ENCODE assay signal across 8 cellular contexts in the genomic region with DNA sequence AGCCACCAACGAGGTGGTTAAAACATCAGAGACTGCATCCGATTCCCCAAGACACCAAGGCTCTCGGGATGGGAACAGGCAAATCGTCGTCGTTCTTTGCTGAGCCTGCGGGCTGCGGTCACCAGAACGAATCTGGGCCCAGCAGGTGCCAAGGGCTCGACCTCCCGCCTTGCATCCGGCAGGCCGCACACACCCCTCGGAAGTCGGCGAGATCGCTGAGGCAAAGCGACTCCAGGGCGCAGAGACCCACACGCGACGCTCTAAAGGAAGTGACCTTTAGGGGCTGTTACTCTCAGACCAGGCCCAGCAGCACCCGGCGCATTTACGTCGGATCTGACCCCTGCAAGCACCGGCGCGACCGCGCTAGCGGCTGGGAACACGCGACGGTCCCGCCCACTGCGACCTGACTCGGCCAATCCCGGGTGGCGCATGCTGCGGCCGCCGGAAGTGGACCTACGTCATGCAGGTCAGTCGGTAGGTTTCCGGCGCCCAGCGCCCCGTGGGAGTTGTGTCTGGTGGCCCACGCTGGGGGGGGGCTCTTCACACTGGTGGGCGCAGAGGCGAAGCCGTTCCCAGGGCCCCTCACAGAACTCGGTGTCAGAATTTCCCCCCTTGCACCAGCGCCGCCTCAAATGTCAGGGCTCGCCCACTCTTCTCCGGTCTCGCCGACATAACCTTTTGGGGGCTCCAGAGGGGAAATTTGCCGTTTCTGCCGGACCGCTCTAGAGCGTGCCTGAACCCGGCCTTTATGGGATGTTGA. TPM values are rescaled to one million over a fixed set of nuclear protein-coding genes. Genes with fewer than 3 reads are reported as not detected.
A peak's percentile ranks its signal among the peaks of the same experiment; 100 is the strongest.
DNase-seq lines count a peak whose midpoint lies in the region; ATAC-seq and TF ChIP-seq lines count a peak whose summit lies in the region.

No MANE protein-coding gene starts in this region.

- H3K27me3 Mint-ChIP-seq in activated T-helper 1 cell treated with anti-CD3 and anti-CD28 coated beads, Interleukin-12 subunit alpha, Interleukin-12 subunit beta, Interleukin-2, Interleukin-4 antibody, amounts not matched to agents 30 ng/mL and 10 ng/mL and 1 ng/mL, durations not matched to agents 14 hours and 24 hours and 36 hours (ENCODE audit: insufficient read depth): peaks cover 2% of the 10 kb centered on the region
- H3K27me3 Mint-ChIP-seq in neural progenitor cell (ENCODE audit: insufficient read depth, low read depth): peaks cover 7% of the 10 kb centered on the region

- no peaks in the 10 kb centered on the region for H3K27me3 ChIP-seq in PC-9 (ENCODE audit: insufficient read depth, low read depth)
- H3K27me3 ChIP-seq in fibroblast of lung (ENCODE audit: control insufficient read depth, insufficient read depth, low read length): no peaks in the 10 kb centered on the region
- H3K27me3 ChIP-seq in neural progenitor cell: no peaks in the 10 kb centered on the region
- H3K27me3 ChIP-seq in subcutaneous abdominal adipose tissue (ENCODE audit: control insufficient read depth in 5 of 5, insufficient read depth in 4 of 5, low read length in 5 of 5): no peaks in the 10 kb centered on the region

- peak overlapping the region; percentile 96 for H3K4me2 ChIP-seq in PC-9
- peak overlapping the region; percentile 69 for H3K4me2 ChIP-seq in fibroblast of lung (ENCODE audit: extremely low read depth, insufficient read depth, low read length)
- no peak overlapping the region for H3K4me2 ChIP-seq in neural progenitor cell

- H3F3A ChIP-seq in PC-9 (ENCODE audit: insufficient read depth, low read depth): peaks cover 22% of the 10 kb centered on the region
- H3F3A ChIP-seq in neural progenitor cell (ENCODE audit: low read depth): no peaks in the 10 kb centered on the region

- H3K27ac Mint-ChIP-seq in activated T-helper 1 cell treated with anti-CD3 and anti-CD28 coated beads, Interleukin-12 subunit alpha, Interleukin-12 subunit beta, Interleukin-2, Interleukin-4 antibody, amounts not matched to agents 30 ng/mL and 10 ng/mL and 1 ng/mL, durations not matched to agents 14 hours and 24 hours and 36 hours: peak overlapping the region; percentile 95
- no peak overlapping the region for H3K27ac Mint-ChIP-seq in neural progenitor cell

- H3K4me1 Mint-ChIP-seq in activated T-helper 1 cell treated with anti-CD3 and anti-CD28 coated beads, Interleukin-12 subunit alpha, Interleukin-12 subunit beta, Interleukin-2, Interleukin-4 antibody, amounts not matched to agents 30 ng/mL and 10 ng/mL and 1 ng/mL, durations not matched to agents 14 hours and 24 hours and 36 hours (ENCODE audit: low read depth): peaks cover 42% of the 10 kb centered on the region
- H3K4me1 Mint-ChIP-seq in neural progenitor cell: no peaks in the 10 kb centered on the region

- no peaks in the 10 kb centered on the region for H3K36me3 ChIP-seq in PC-9 (ENCODE audit: low read depth)
- no peaks in the 10 kb centered on the region for H3K36me3 ChIP-seq in fibroblast of lung (ENCODE audit: control insufficient read depth, insufficient read depth, low read length)
- no peaks in the 10 kb centered on the region for H3K36me3 ChIP-seq in neural progenitor cell
- H3K36me3 ChIP-seq in subcutaneous abdominal adipose tissue (ENCODE audit: control insufficient read depth in 5 of 5, insufficient read depth in 5 of 5, low read length in 5 of 5): no peaks in the 10 kb centered on the region

- H3K4me1 ChIP-seq in PC-9 (replicated peaks; ENCODE audit: insufficient read depth) (no peaks in the 10 kb centered on the region; the same call in 1 of the 2 replicates), fibroblast of lung (ENCODE audit: control insufficient read depth, extremely low read depth, insufficient read depth, low read length) (peaks cover 3% of the 10 kb centered on the region), neural progenitor cell (no peaks in the 10 kb centered on the region), subcutaneous abdominal adipose tissue (ENCODE audit: control insufficient read depth in 5 of 5, insufficient read depth in 5 of 5, low read length in 5 of 5) (peaks cover 0 to 14% (median 11%) of the 10 kb centered on the region in 5 donors)

- H2AFZ ChIP-seq in PC-9 (peak overlapping the region; percentile 90), fibroblast of lung (ENCODE audit: low read length) (peak overlapping the region; percentile 99), neural progenitor cell (replicated peaks) (no peak overlapping the region)

- H3K36me3 Mint-ChIP-seq in activated T-helper 1 cell treated with anti-CD3 and anti-CD28 coated beads, Interleukin-12 subunit alpha, Interleukin-12 subunit beta, Interleukin-2, Interleukin-4 antibody, amounts not matched to agents 30 ng/mL and 10 ng/mL and 1 ng/mL, durations not matched to agents 14 hours and 24 hours and 36 hours (ENCODE audit: low read depth): peaks cover 3% of the 10 kb centered on the region
- H3K36me3 Mint-ChIP-seq in neural progenitor cell: peaks cover 2% of the 10 kb centered on the region

- peak; percentile 89 for ATAC-seq in GM19467 (IDR thresholded peaks at IDR 0.05; ENCODE audit: unreplicated experiment)

- intact Hi-C loops in PC-9 (cut with micrococcal nuclease; ENCODE audit: unreplicated experiment): no loop called here
- intact Hi-C loops in activated T-helper 1 cell treated with anti-CD3 and anti-CD28 coated beads, Interleukin-12 subunit alpha, Interleukin-12 subunit beta, Interleukin-2, Interleukin-4 antibody, amounts not matched to agents 30 ng/mL and 10 ng/mL and 1 ng/mL, durations not matched to agents 14 hours and 24 hours and 36 hours (cut with micrococcal nuclease): no loop called here

- no peaks in the 10 kb centered on the region for H3K9me3 Mint-ChIP-seq in activated T-helper 1 cell treated with anti-CD3 and anti-CD28 coated beads, Interleukin-12 subunit alpha, Interleukin-12 subunit beta, Interleukin-2, Interleukin-4 antibody, amounts not matched to agents 30 ng/mL and 10 ng/mL and 1 ng/mL, durations not matched to agents 14 hours and 24 hours and 36 hours
- H3K9me3 Mint-ChIP-seq in neural progenitor cell: peaks cover 7% of the 10 kb centered on the region

- no TSS peak for BruUV-seq in PC-9 (replicated peaks; lab: Mats Ljungman, UMichigan)

- CTCF ChIA-PET in PC-9 (lab: Charles Lee): no interaction called here

- DNase-seq in COLO668 (lab: John Stamatoyannopoulos, UW; ENCODE audit: unreplicated experiment) (peak; percentile 100), HT-29 (ENCODE audit: low spot score) (peak; percentile 89), PC-9 (peak; percentile 81 to 93), fibroblast of lung (ENCODE audit: low read depth in 2 of 2) (peak; percentile 88 to 91), neural progenitor cell (ENCODE audit: low spot score) (no peak)
- peak; percentile 83 for DNase-seq in activated T-helper 1 cell treated with anti-CD3 and anti-CD28 coated beads, Interleukin-12 subunit alpha, Interleukin-12 subunit beta, Interleukin-2, Interleukin-4 antibody, amounts not matched to agents 30 ng/mL and 10 ng/mL and 1 ng/mL, durations not matched to agents 14 hours and 24 hours and 36 hours (ENCODE audit: low spot score)

- no peaks in the 10 kb centered on the region for H4K20me1 ChIP-seq in PC-9 (ENCODE audit: insufficient read depth)
- H4K20me1 ChIP-seq in fibroblast of lung (ENCODE audit: control insufficient read depth, extremely low read depth, insufficient read depth, low read length): no peaks in the 10 kb centered on the region
- no peaks in the 10 kb centered on the region for H4K20me1 ChIP-seq in neural progenitor cell (ENCODE audit: low read depth)

- H3K27ac ChIP-seq in PC-9 (peak overlapping the region; percentile 81), fibroblast of lung (ENCODE audit: insufficient read depth, low read length) (peak overlapping the region; percentile 79), neural progenitor cell (no peak overlapping the region), subcutaneous abdominal adipose tissue (ENCODE audit: low read depth, low read length) (peak overlapping the region; percentile 91)

- H3K9me2 ChIP-seq in PC-9 (ENCODE audit: insufficient read depth): no peaks in the 10 kb centered on the region

- H3K9ac ChIP-seq in fibroblast of lung (ENCODE audit: insufficient read depth, low read length): peak overlapping the region; percentile 50
- H3K9ac ChIP-seq in neural progenitor cell: no peak overlapping the region
- peak overlapping the region; percentile 66 to 92 (median 88) for H3K9ac ChIP-seq in subcutaneous abdominal adipose tissue (ENCODE audit: low read length in 5 of 5)

- no peaks in the 10 kb centered on the region for H3K9me3 ChIP-seq in PC-9 (ENCODE audit: insufficient read depth, low read depth)
- H3K9me3 ChIP-seq in fibroblast of lung (ENCODE audit: control insufficient read depth, insufficient read depth, low read depth, low read length): no peaks in the 10 kb centered on the region
- no peaks in the 10 kb centered on the region for H3K9me3 ChIP-seq in neural progenitor cell (ENCODE audit: low read depth)
- no peaks in the 10 kb centered on the region for H3K9me3 ChIP-seq in subcutaneous abdominal adipose tissue (ENCODE audit: control insufficient read depth in 5 of 5, low read length in 5 of 5)

- H3K4me3 ChIP-seq in PC-9: peak overlapping the region; percentile 96
- H3K4me3 ChIP-seq in fibroblast of lung (replicated peaks in 1 of 4; ENCODE audit: control extremely low read depth in 1 of 4, insufficient read depth in 1 of 4, low read depth in 3 of 4, low read length in 4 of 4): peak overlapping the region; percentile 55 to 62 (median 58)
- no peak overlapping the region for H3K4me3 ChIP-seq in neural progenitor cell
- H3K4me3 ChIP-seq in subcutaneous abdominal adipose tissue (ENCODE audit: low read depth in 1 of 5, low read length in 5 of 5): peak overlapping the region; percentile 61 to 88 (median 84)

- H3K79me2 ChIP-seq in PC-9 (ENCODE audit: low read depth) (0 out of 2 replicates have a peak, but pooled peaks cover 2% of the 10 kb centered on the region), fibroblast of lung (ENCODE audit: control insufficient read depth, insufficient read depth, low read length) (no peaks in the 10 kb centered on the region), neural progenitor cell (ENCODE audit: low read depth) (no peaks in the 10 kb centered on the region)

- TF ChIP-seq CTCF in PC-9 (conservative IDR thresholded peaks at IDR 0.05) (no peak), fibroblast of lung (conservative IDR thresholded peaks at IDR 0.05 in 1 of 2, IDR thresholded peaks at IDR 0.05 in 1 of 2; ENCODE audit: low read depth in 1 of 2, low read length in 2 of 2) (no peak), neural progenitor cell (IDR thresholded peaks at IDR 0.05) (no peak)

- peak overlapping the region; percentile 89 for H3K4me3 Mint-ChIP-seq in activated T-helper 1 cell treated with anti-CD3 and anti-CD28 coated beads, Interleukin-12 subunit alpha, Interleukin-12 subunit beta, Interleukin-2, Interleukin-4 antibody, amounts not matched to agents 30 ng/mL and 10 ng/mL and 1 ng/mL, durations not matched to agents 14 hours and 24 hours and 36 hours
- peak overlapping the region; percentile 71 for H3K4me3 Mint-ChIP-seq in neural progenitor cell

- POLR2A ChIA-PET in PC-9 (lab: Charles Lee; ENCODE audit: unreplicated experiment): no interaction called here

RNA-seq across cellular contexts. Expression of gene PARK7, which starts 7.5 kb away (rescaled TPM):
- total RNA-seq in HT-29 (2014; rRNA removed; shearing (Covaris generic)): 189 and 198 TPM in 2 replicates
- 242 and 291 TPM in 2 replicates for total RNA-seq in PC-9 (2021)
- 425 and 429 TPM in 2 replicates for total RNA-seq in activated T-helper 1 cell treated with anti-CD3 and anti-CD28 coated beads, Interleukin-12 subunit alpha, Interleukin-12 subunit beta, Interleukin-2, Interleukin-4 antibody, amounts not matched to agents 30 ng/mL and 10 ng/mL and 1 ng/mL, durations not matched to agents 14 hours and 24 hours and 36 hours
- 251 and 264 TPM in 2 replicates for total RNA-seq in fibroblast of lung
- 513 and 651 TPM in 2 replicates for polyA plus RNA-seq in fibroblast of lung
- 461 and 544 TPM in 2 replicates for polyA plus RNA-seq in fibroblast of lung (2012)
- 22.8 and 26.5 TPM in 2 replicates for polyA minus RNA-seq in fibroblast of lung (ENCODE audit: low replicate concordance)
- 193 and 214 TPM in 2 replicates for total RNA-seq in neural progenitor cell (ENCODE audit: low replicate concordance)

RNA-seq across cellular contexts. Expression of gene TNFRSF9, which starts 13.4 kb away (rescaled TPM):
- total RNA-seq in HT-29 (2014; rRNA removed; shearing (Covaris generic)): not detected in 2 replicates
- total RNA-seq in PC-9 (2021) (0.70 and 1.3 TPM in 2 replicates), fibroblast of lung (under 0.01 TPM in 1 of 2 replicates, not detected in the other), neural progenitor cell (ENCODE audit: low replicate concordance) (not detected in 2 replicates)
- total RNA-seq in activated T-helper 1 cell treated with anti-CD3 and anti-CD28 coated beads, Interleukin-12 subunit alpha, Interleukin-12 subunit beta, Interleukin-2, Interleukin-4 antibody, amounts not matched to agents 30 ng/mL and 10 ng/mL and 1 ng/mL, durations not matched to agents 14 hours and 24 hours and 36 hours: 57.0 and 60.5 TPM in 2 replicates
- 0.02 TPM in 1 of 2 replicates, not detected in the other for polyA plus RNA-seq in fibroblast of lung
- not detected in 2 replicates for polyA plus RNA-seq in fibroblast of lung (2012)
- not detected in 2 replicates for polyA minus RNA-seq in fibroblast of lung (ENCODE audit: low replicate concordance)

Comparison
In these comparisons a context has a peak if more than half of its experiments do, and no peak if none do; other contexts are left out.
1. RNA of gene TNFRSF9, which starts 13.4 kb away (total RNA-seq): 57.0 to 60.5 TPM in activated T-helper 1 cell treated with anti-CD3 and anti-CD28 coated beads, Interleukin-12 subunit alpha, Interleukin-12 subunit beta, Interleukin-2, Interleukin-4 antibody, amounts not matched to agents 30 ng/mL and 10 ng/mL and 1 ng/mL, durations not matched to agents 14 hours and 24 hours and 36 hours; 0.70 to 1.3 TPM in PC-9, not detected in HT-29, under 0.01 TPM in fibroblast of lung and not detected in neural progenitor cell; every median in the first group is over 10 times any median in the second.